8 cellular contexts compared by ENCODE assay signal in the genomic region with DNA sequence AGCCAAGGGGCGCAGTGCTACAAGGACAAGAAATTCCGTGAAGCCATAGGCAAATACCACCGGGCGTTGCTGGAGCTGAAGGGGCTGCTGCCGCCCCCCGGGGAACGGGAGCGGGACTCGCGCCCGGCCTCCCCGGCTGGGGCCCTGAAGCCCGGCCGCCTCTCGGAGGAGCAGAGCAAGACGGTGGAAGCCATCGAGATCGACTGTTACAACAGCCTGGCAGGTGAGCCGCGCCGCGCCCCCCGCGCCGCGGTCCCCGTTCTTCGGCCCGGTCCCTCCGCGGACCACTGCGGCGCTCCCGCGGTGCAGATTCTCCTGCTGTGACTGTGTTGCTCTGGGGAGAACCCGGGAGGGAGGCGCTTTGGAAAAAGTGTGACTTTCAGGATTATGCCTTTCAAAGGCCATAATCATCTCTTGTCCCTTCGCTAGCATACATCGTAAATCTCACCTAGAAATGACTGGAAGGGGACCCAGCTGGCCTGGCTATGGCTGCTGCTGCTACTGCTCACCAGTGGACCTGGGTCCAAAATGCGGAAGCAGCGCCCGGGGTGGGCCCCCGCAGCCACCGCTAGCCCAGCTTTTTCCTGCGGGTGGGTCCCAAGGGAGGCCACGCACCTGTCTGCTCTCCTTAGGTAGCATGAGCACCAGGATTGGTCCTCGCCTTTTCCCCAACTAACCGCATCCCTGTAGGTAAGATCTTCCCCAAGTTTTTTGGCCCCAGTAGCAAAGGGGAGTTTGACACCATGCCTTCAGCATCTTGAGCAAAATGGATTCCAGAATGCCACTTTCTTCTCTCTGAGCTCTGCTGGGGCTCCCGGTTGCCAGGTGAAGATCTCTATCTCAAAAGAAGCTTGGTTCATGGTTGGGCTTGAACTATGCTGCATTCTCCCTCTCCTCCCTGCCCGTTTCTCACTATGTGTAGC. TPM values are rescaled to one million over a fixed set of nuclear protein-coding genes. Genes with fewer than 3 reads are reported as not detected.
DNase-seq lines count a peak whose midpoint lies in the region; ATAC-seq and TF ChIP-seq lines count a peak whose summit lies in the region.

No MANE protein-coding gene starts in this region.

- no peak overlapping the region for H3K4ac ChIP-seq in IMR-90 (ENCODE audit: low read depth, low read length)

- intact Hi-C loops in Right ventricle myocardium superior (cut with DNase I) (loop anchor here (10.0 kb wide), 1 partner anchor 62 kb away; no protein-coding TSS in a partner anchor), Right ventricle myocardium inferior (cut with DNase I) (loop anchor here (5.0 kb wide), 1 partner anchor 60 kb away; no protein-coding TSS in a partner anchor), IMR-90 (cut with micrococcal nuclease) (no loop called here)
- intact Hi-C loops in activated CD8-positive, alpha-beta T cell treated with anti-CD3 and anti-CD28 coated beads for 36 hours (cut with micrococcal nuclease) = loop anchor here (10.0 kb wide), 1 partner anchor 172 kb away; no protein-coding TSS in a partner anchor

- H3K4me3 ChIP-seq in IMR-90 (ENCODE audit: insufficient read depth, low read depth, low read length) (peak overlapping the region; percentile 33; the same call in 1 of the 2 replicates), epithelial cell of proximal tubule (ENCODE audit: low read depth, low read length) (peak overlapping the region; percentile 81)

- H2AK5ac ChIP-seq in IMR-90 (ENCODE audit: low read depth, low read length) = no peak overlapping the region

- ATAC-seq in Right ventricle myocardium superior (ENCODE audit: poor library complexity) (peak; percentile 20), Right ventricle myocardium inferior (no peak), IMR-90 (ENCODE audit: low read depth) (peak; percentile 43), GM19328 (IDR thresholded peaks at IDR 0.05; ENCODE audit: unreplicated experiment) (no peak)
- peak; percentile 17 for ATAC-seq in activated CD8-positive, alpha-beta T cell treated with anti-CD3 and anti-CD28 coated beads for 36 hours
- ATAC-seq in natural killer cell treated with Interleukin-12 subunit alpha and Interleukin-12 subunit beta and Interleukin-15 and Interleukin-18, amount 100 ng/mL, for 72 hours = peak; percentile 53 to 64

- CTCF ChIA-PET in IMR-90 (lab: Yijun Ruan, JAX) = interaction anchor here (0.6 kb wide), 1 partner anchor 39 kb away, joined by 4 read pairs; no protein-coding TSS in a partner anchor
- CTCF ChIA-PET in activated CD8-positive, alpha-beta T cell treated with anti-CD3 and anti-CD28 coated beads for 36 hours (lab: Charles Lee) = interaction anchor here (0.9 to 4.4 kb wide), 6 partner anchors 14 to 314 kb away, joined by 3 to 16 read pairs (median 4); no protein-coding TSS in a partner anchor

- no peak overlapping the region for H2BK15ac ChIP-seq in IMR-90 (ENCODE audit: low read depth, low read length)

- H3K18ac ChIP-seq in IMR-90 (ENCODE audit: low read depth, low read length) = no peak overlapping the region

- no peak overlapping the region for H3K23ac ChIP-seq in IMR-90 (ENCODE audit: low read depth, low read length)

- BruUV-seq in IMR-90 (replicated peaks; lab: Mats Ljungman, UMichigan) = no TSS peak

- H3K36me3 ChIP-seq in IMR-90 (ENCODE audit: control insufficient read depth, insufficient read depth, low read length) = no peaks in the 10 kb centered on the region

- dilution Hi-C loops in IMR-90 (cut with HindIII; ENCODE audit: low sequenced_read_pairs, unreplicated experiment) = no loop called here

- no peak overlapping the region for H3K56ac ChIP-seq in IMR-90 (ENCODE audit: extremely low read depth, insufficient read depth, low read length)

- no peak overlapping the region for H2AK9ac ChIP-seq in IMR-90 (replicated peaks; ENCODE audit: low read depth, low read length, poor library complexity)

- H3K27me3 ChIP-seq in IMR-90 (ENCODE audit: control insufficient read depth, insufficient read depth, low read length) = peaks cover 46% of the 10 kb centered on the region

- H2AFZ ChIP-seq in IMR-90 (replicated peaks; ENCODE audit: low read length, poor library complexity) = peak overlapping the region; percentile 80

- no peak for DNase-seq in Right ventricle myocardium superior
- DNase-seq in Right ventricle myocardium inferior (ENCODE audit: missing footprints) = no peak
- DNase-seq in IMR-90 = no peak
- peak; percentile 50 for DNase-seq in activated CD8-positive, alpha-beta T cell treated with anti-CD3 and anti-CD28 coated beads for 36 hours
- no peak for DNase-seq in epithelial cell of proximal tubule (ENCODE audit: low read depth)
- no peak for DNase-seq in natural killer cell treated with Interleukin-12 subunit alpha and Interleukin-12 subunit beta and Interleukin-15 and Interleukin-18, amount 100 ng/mL, for 72 hours (ENCODE audit: low spot score)
- no peak for DNase-seq in cerebellar nuclear complex (lab: John Stamatoyannopoulos, UW)

- peaks cover 44% of the 10 kb centered on the region for H3K4me1 Mint-ChIP-seq in activated CD8-positive, alpha-beta T cell treated with anti-CD3 and anti-CD28 coated beads for 36 hours (ENCODE audit: low read depth)
- H3K4me1 Mint-ChIP-seq in natural killer cell treated with Interleukin-12 subunit alpha and Interleukin-12 subunit beta and Interleukin-15 and Interleukin-18, amount 100 ng/mL, for 72 hours (ENCODE audit: low read depth in 2 of 2) = peaks cover 15 to 22% of the 10 kb centered on the region in 2 donors

- H3K27me3 Mint-ChIP-seq in activated CD8-positive, alpha-beta T cell treated with anti-CD3 and anti-CD28 coated beads for 36 hours = no peaks in the 10 kb centered on the region
- peaks cover 17 to 19% of the 10 kb centered on the region in 2 donors for H3K27me3 Mint-ChIP-seq in natural killer cell treated with Interleukin-12 subunit alpha and Interleukin-12 subunit beta and Interleukin-15 and Interleukin-18, amount 100 ng/mL, for 72 hours

- peak overlapping the region; percentile 83 for H3K4me3 Mint-ChIP-seq in activated CD8-positive, alpha-beta T cell treated with anti-CD3 and anti-CD28 coated beads for 36 hours
- peak overlapping the region; percentile 80 for H3K4me3 Mint-ChIP-seq in natural killer cell treated with Interleukin-12 subunit alpha and Interleukin-12 subunit beta and Interleukin-15 and Interleukin-18, amount 100 ng/mL, for 72 hours

- H3K4me2 ChIP-seq in IMR-90 (ENCODE audit: low read depth, low read length) = peak overlapping the region; percentile 67

- no peaks in the 10 kb centered on the region for H3K79me1 ChIP-seq in IMR-90 (ENCODE audit: low read depth in 1 of 2, low read length in 2 of 2)

- peaks cover 3% of the 10 kb centered on the region; the same call in 1 of the 2 replicates for H3K9me1 ChIP-seq in IMR-90 (ENCODE audit: insufficient read depth, low read length)

- no peak overlapping the region for H4K5ac ChIP-seq in IMR-90 (ENCODE audit: low read depth, low read length)

- peak overlapping the region; percentile 90 for H3K27ac Mint-ChIP-seq in activated CD8-positive, alpha-beta T cell treated with anti-CD3 and anti-CD28 coated beads for 36 hours
- H3K27ac Mint-ChIP-seq in natural killer cell treated with Interleukin-12 subunit alpha and Interleukin-12 subunit beta and Interleukin-15 and Interleukin-18, amount 100 ng/mL, for 72 hours = peak overlapping the region; percentile 37 to 43

- no peak overlapping the region for H2BK120ac ChIP-seq in IMR-90 (ENCODE audit: low read depth, low read length)

- no peak overlapping the region for H4K91ac ChIP-seq in IMR-90 (ENCODE audit: insufficient read depth, low read depth, low read length)

- no peaks in the 10 kb centered on the region for H4K20me1 ChIP-seq in IMR-90 (ENCODE audit: insufficient read depth, low read length)

- no peak overlapping the region for H2BK20ac ChIP-seq in IMR-90 (ENCODE audit: low read depth, low read length)

- H3K14ac ChIP-seq in IMR-90 (replicated peaks; ENCODE audit: low read depth, low read length) = no peak overlapping the region

- no peaks in the 10 kb centered on the region; the same call in 1 of the 2 replicates for H3K4me1 ChIP-seq in IMR-90 (ENCODE audit: control insufficient read depth, insufficient read depth, low read length)

- peaks cover 6% of the 10 kb centered on the region for H3K36me3 Mint-ChIP-seq in activated CD8-positive, alpha-beta T cell treated with anti-CD3 and anti-CD28 coated beads for 36 hours (ENCODE audit: low read depth)
- H3K36me3 Mint-ChIP-seq in natural killer cell treated with Interleukin-12 subunit alpha and Interleukin-12 subunit beta and Interleukin-15 and Interleukin-18, amount 100 ng/mL, for 72 hours = no peaks in the 10 kb centered on the region

- H2BK5ac ChIP-seq in IMR-90 (ENCODE audit: low read depth, low read length, poor library complexity, severe bottlenecking) = no peak overlapping the region

- in situ Hi-C loops in IMR-90 (cut with MboI; ENCODE audit: low sequenced_read_pairs) = no loop called here

- H3K9ac ChIP-seq in IMR-90 (ENCODE audit: low read depth, low read length) = no peak overlapping the region

- TF ChIP-seq CTCF in IMR-90 (conservative IDR thresholded peaks at IDR 0.05; ENCODE audit: low read depth, low read length) = no peak
- TF ChIP-seq CTCF in activated CD8-positive, alpha-beta T cell treated with anti-CD3 and anti-CD28 coated beads for 36 hours (IDR thresholded peaks at IDR 0.05) = no peak
- no peak for TF ChIP-seq CTCF in epithelial cell of proximal tubule (conservative IDR thresholded peaks at IDR 0.05; ENCODE audit: low read depth, low read length)

- no peak for TF ChIP-seq RAD21 in IMR-90 (IDR thresholded peaks at IDR 0.05; ENCODE audit: low read length)

- H3K9me3 ChIP-seq in IMR-90 (ENCODE audit: control insufficient read depth, insufficient read depth, low read length) = no peaks in the 10 kb centered on the region

- POLR2A ChIA-PET in IMR-90 (lab: Charles Lee; ENCODE audit: unreplicated experiment) = no interaction called here
- POLR2A ChIA-PET in activated CD8-positive, alpha-beta T cell treated with anti-CD3 and anti-CD28 coated beads for 36 hours (lab: Charles Lee) = interaction anchor here (0.6 to 3.9 kb wide), 7 partner anchors 11 to 869 kb away, joined by 3 to 46 read pairs (median 7); a partner anchor contains a TSS

- no peak overlapping the region for H3K27ac ChIP-seq in IMR-90 (ENCODE audit: insufficient read depth, low read length)

- H4K8ac ChIP-seq in IMR-90 (ENCODE audit: low read depth in 2 of 2, low read length in 2 of 2) = no peak overlapping the region

- H3K9me3 Mint-ChIP-seq in activated CD8-positive, alpha-beta T cell treated with anti-CD3 and anti-CD28 coated beads for 36 hours = no peaks in the 10 kb centered on the region
- H3K9me3 Mint-ChIP-seq in natural killer cell treated with Interleukin-12 subunit alpha and Interleukin-12 subunit beta and Interleukin-15 and Interleukin-18, amount 100 ng/mL, for 72 hours = no peaks in the 10 kb centered on the region

- WGBS in IMR-90 (ENCODE audit: extremely low coverage in 2 of 2, insufficient read length in 1 of 2), 2 experiments = 2% methylated on average over 15 of the region's 50 CpGs; no CpG with 5 or more reads in 1 of the 2 experiments

- TF ChIP-seq POLR2A in IMR-90 (IDR thresholded peaks at IDR 0.05; ENCODE audit: low read depth, low read length) = no peak

RNA-seq across cellular contexts. Expression of a gene that starts 0.9 kb away (rescaled TPM):
- total RNA-seq in Right ventricle myocardium superior (0.91 TPM), Right ventricle myocardium inferior (0.70 TPM), IMR-90 (2012; rRNA removed) (not detected in 2 replicates), epithelial cell of proximal tubule (12.8 and 24.8 TPM in 2 replicates)
- 0.01 and 0.02 TPM in 2 replicates for polyA plus RNA-seq in IMR-90 (2012; rRNA removed)
- 0.01 TPM in 2 replicates for polyA plus RNA-seq in IMR-90 (2012; cell fraction: cytosol; rRNA removed)
- polyA plus RNA-seq in IMR-90 (2012; cell fraction: nucleus; rRNA removed; ENCODE audit: low replicate concordance) = 0.01 and 0.02 TPM in 2 replicates
- total RNA-seq in activated CD8-positive, alpha-beta T cell treated with anti-CD3 and anti-CD28 coated beads for 36 hours = 1 to 10 TPM; 5.5 to 5.7 TPM
- 1 to 10 TPM; 1.5 to 1.6 TPM for total RNA-seq in natural killer cell treated with Interleukin-12 subunit alpha and Interleukin-12 subunit beta and Interleukin-15 and Interleukin-18, amount 100 ng/mL, for 72 hours

RNA-seq across cellular contexts. Expression of a gene that starts 42.1 kb away (rescaled TPM):
- total RNA-seq in Right ventricle myocardium superior (17.7 TPM), Right ventricle myocardium inferior (16.7 TPM), IMR-90 (2012; rRNA removed) (31.5 and 38.6 TPM in 2 replicates), epithelial cell of proximal tubule (29.0 and 29.2 TPM in 2 replicates)
- polyA plus RNA-seq in IMR-90 (2012; rRNA removed) = 19.0 and 24.3 TPM in 2 replicates
- polyA plus RNA-seq in IMR-90 (2012; cell fraction: cytosol; rRNA removed) = 5.8 and 10.9 TPM in 2 replicates
- 4.3 and 30.0 TPM in 2 replicates for polyA plus RNA-seq in IMR-90 (2012; cell fraction: nucleus; rRNA removed; ENCODE audit: low replicate concordance)
- 10 to 100 TPM; 49.2 to 49.3 TPM for total RNA-seq in activated CD8-positive, alpha-beta T cell treated with anti-CD3 and anti-CD28 coated beads for 36 hours
- 10 to 100 TPM; 60.0 to 66.8 TPM for total RNA-seq in natural killer cell treated with Interleukin-12 subunit alpha and Interleukin-12 subunit beta and Interleukin-15 and Interleukin-18, amount 100 ng/mL, for 72 hours

Comparison
In these comparisons a context has a peak if more than half of its experiments do, and no peak if none do; other contexts are left out.
1. ATAC-seq: peak in Right ventricle myocardium superior (single experiment), IMR-90 (single experiment), activated CD8-positive, alpha-beta T cell treated with anti-CD3 and anti-CD28 coated beads for 36 hours (single experiment) and natural killer cell treated with Interleukin-12 subunit alpha and Interleukin-12 subunit beta and Interleukin-15 and Interleukin-18, amount 100 ng/mL, for 72 hours (2 of 2); none in Right ventricle myocardium inferior (single experiment) and GM19328 (single experiment).